In genomic region chr3:46038916-46039315, GRCh38 we compare ENCODE assay signal across 7 cellular contexts. TPM values are rescaled to one million over a fixed set of nuclear protein-coding genes. Genes with fewer than 3 reads are reported as not detected.
"Had no signal": no experiment of that assay in that cellular context is flagged by ENCODE, and none has a peak within 500 bp of the region (broad histone marks: within the 10 kb centered on the region; RNA-seq: fewer than 3 reads in every experiment).

No MANE protein-coding gene starts in this region.

- H3K27ac Mint-ChIP-seq: GM23338, H9 had no signal

- H2AFZ ChIP-seq: GM23338 had no signal

- H3K4me1 Mint-ChIP-seq: GM23338, H9 had no signal

- DNase-seq: H9, HCEC 1CT, IMR-90 had no signal

- H3K4me2 ChIP-seq: GM23338 had no signal

- H3K4me3 ChIP-seq: GM23338, K562 had no signal

- H3K4me3 Mint-ChIP-seq: GM23338, H9 had no signal

RNA-seq across cellular contexts. Expression of gene XCR1, which starts 11.6 kb away (rescaled TPM):
- total RNA-seq: GM23338, H1, H9, HT-29, IMR-90, K562 had no signal
- polyA plus RNA-seq: GM23338, IMR-90, K562 had no signal
